21 cellular contexts compared by ENCODE assay signal in genomic region chr16:57502048-57502775, GRCh38. TPM values are rescaled to one million over a fixed set of nuclear protein-coding genes. Genes with fewer than 3 reads are reported as not detected.
DNase-seq lines count a peak whose midpoint lies in the region; ATAC-seq and FAIRE-seq lines count a peak whose summit lies in the region.
"Had no signal": no experiment of that assay in that cellular context is flagged by ENCODE, and none has a peak within 500 bp of the region (broad histone marks: within the 10 kb centered on the region; RNA-seq: fewer than 3 reads in every experiment).

No MANE protein-coding gene starts in this region.

- no peak overlapping the region for H3K18ac ChIP-seq in neuronal stem cell (ENCODE audit: low read length)

- no peak overlapping the region for H3K23ac ChIP-seq in neuronal stem cell (ENCODE audit: low read depth, low read length, poor library complexity)

- H2BK15ac ChIP-seq in neuronal stem cell (ENCODE audit: low read length), result no peak overlapping the region

- peak overlapping the region; percentile 24 for H2AFZ ChIP-seq in neuronal stem cell (ENCODE audit: low read length)

- no peak overlapping the region for H4K91ac ChIP-seq in neuronal stem cell (ENCODE audit: low read depth, low read length, poor library complexity)

- no peak for FAIRE-seq in RCC 7860 (lab: Jason Lieb, UNC)
- FAIRE-seq: islet of Langerhans had no signal

- H3K9me3 ChIP-seq in neuronal stem cell (replicated peaks in 1 of 2; ENCODE audit: control insufficient read depth in 2 of 2, insufficient read depth in 1 of 2, low read depth in 1 of 2, low read length in 2 of 2), result no peaks in the 10 kb centered on the region
- H3K9me3 ChIP-seq: uterus had no signal

- no peak overlapping the region for H2BK12ac ChIP-seq in neuronal stem cell (ENCODE audit: low read length)

- H2BK120ac ChIP-seq in neuronal stem cell (ENCODE audit: low read depth, low read length), result no peak overlapping the region

- H3K9ac ChIP-seq in neuronal stem cell (ENCODE audit: low read depth, low read length, poor library complexity), result no peak overlapping the region

- no peaks in the 10 kb centered on the region for H3K79me1 ChIP-seq in neuronal stem cell (ENCODE audit: low read depth, low read length)

- peak; percentile 21 for DNase-seq in NCI-H2107 treated with DMSO at 0.1 percent for 48 hours (lab: John Stamatoyannopoulos, UW; ENCODE audit: unreplicated experiment)
- DNase-seq in NCI-H2107 (lab: John Stamatoyannopoulos, UW), result no peak
- peak; percentile 53 for DNase-seq in DMS79 treated with DMSO at 0.1 percent for 48 hours (lab: John Stamatoyannopoulos, UW)
- peak; percentile 22 for DNase-seq in NCI-H774 (lab: John Stamatoyannopoulos, UW)
- DNase-seq in neuronal stem cell (ENCODE audit: low spot score), result no peak
- no peak for DNase-seq in RCC 7860 (ENCODE audit: low spot score)
- no peak for DNase-seq in D341Med (ENCODE audit: low spot score)
- DNase-seq: activated CD4-positive, CD25-positive, alpha-beta regulatory T cell; activated T-cell treated with anti-CD3 and anti-CD28 coated beads, Interleukin-2, amount 50 U/mL, for 72 hours; hippocampal formation; mesendoderm; MM.1S; NCI-H2171; T-helper 9 cell; uterus had no signal

- no peak overlapping the region for H3K14ac ChIP-seq in neuronal stem cell (ENCODE audit: low read length)

- H3K36me3 ChIP-seq in neuronal stem cell (replicated peaks in 1 of 2; ENCODE audit: control insufficient read depth in 2 of 2, insufficient read depth in 2 of 2, low read length in 2 of 2), result no peaks in the 10 kb centered on the region
- H3K36me3 ChIP-seq: uterus had no signal

- no CpG with 5 or more reads among the region's 12 CpGs for WGBS in neuronal stem cell (ENCODE audit: extremely low coverage in 2 of 2, insufficient read length in 2 of 2, insufficient replicate concordance in 1 of 2), 2 donors

- no peak overlapping the region for H4K8ac ChIP-seq in neuronal stem cell (ENCODE audit: low read depth, low read length)

- no peak for ATAC-seq in GM19035 (IDR thresholded peaks at IDR 0.05; ENCODE audit: unreplicated experiment)
- ATAC-seq: activated T-cell treated with anti-CD3 and anti-CD28 coated beads, Interleukin-2, amount 50 U/mL, for 72 hours; naive thymus-derived CD8-positive, alpha-beta T cell; SK-N-SH treated with all-trans-retinoic acid at 6 μM for 48 hours had no signal

- H2BK5ac ChIP-seq in neuronal stem cell (ENCODE audit: low read length), result no peak overlapping the region

- no peak overlapping the region for H3K4ac ChIP-seq in neuronal stem cell (ENCODE audit: low read length)

- peaks cover 0 to 5% of the 10 kb centered on the region in 2 donors for H3K4me1 ChIP-seq in neuronal stem cell (ENCODE audit: control insufficient read depth in 2 of 2, insufficient read depth in 1 of 2, low read depth in 1 of 2, low read length in 2 of 2)
- H3K4me1 ChIP-seq: uterus had no signal

- no peak overlapping the region for H3K4me2 ChIP-seq in neuronal stem cell (ENCODE audit: insufficient read depth, low read length, poor library complexity, severe bottlenecking)

- no peak overlapping the region for H2AK5ac ChIP-seq in neuronal stem cell (ENCODE audit: low read depth, low read length)

- H3K4me3 ChIP-seq in neuronal stem cell (ENCODE audit: low read length in 2 of 2), result no peak overlapping the region
- H3K4me3 ChIP-seq: coronary artery, uterus had no signal

- no peak overlapping the region for H3K27ac ChIP-seq in neuronal stem cell (replicated peaks; ENCODE audit: low read length)
- H3K27ac ChIP-seq: coronary artery, uterus had no signal

- peaks cover 0 to 45% (median 0%) of the 10 kb centered on the region in 3 experiments for H3K27me3 ChIP-seq in neuronal stem cell (ENCODE audit: control insufficient read depth in 3 of 3, insufficient read depth in 3 of 3, low read depth in 1 of 3, low read length in 3 of 3)
- H3K27me3 ChIP-seq: uterus had no signal

RNA-seq across cellular contexts. Expression of gene DOK4, which starts 15.9 kb away (rescaled TPM):
- polyA plus RNA-seq in neuronal stem cell (2013, experiment 1 of 2), result 17.3 TPM
- 15.7 TPM for polyA plus RNA-seq in neuronal stem cell (2013, experiment 2 of 2)

RNA-seq across cellular contexts. Expression of gene CCDC102A, which starts 34.2 kb away (rescaled TPM):
- polyA plus RNA-seq in neuronal stem cell (2013, experiment 1 of 2), result 6.4 TPM
- 6.3 TPM for polyA plus RNA-seq in neuronal stem cell (2013, experiment 2 of 2)
- polyA plus RNA-seq: CD14-positive monocyte had no signal

RNA-seq across cellular contexts. Expression of gene POLR2C, which starts 39.7 kb away (rescaled TPM):
- polyA plus RNA-seq in neuronal stem cell (2013, experiment 1 of 2), result 50.6 TPM
- 49.2 TPM for polyA plus RNA-seq in neuronal stem cell (2013, experiment 2 of 2)

RNA-seq across cellular contexts. Expression of gene ADGRG5, which starts 40.2 kb away (rescaled TPM):
- polyA plus RNA-seq in neuronal stem cell (2013, experiment 1 of 2), result 1.7 TPM
- polyA plus RNA-seq in neuronal stem cell (2013, experiment 2 of 2), result 1.7 TPM

RNA-seq across cellular contexts. Expression of gene COQ9, which starts 54.9 kb away (rescaled TPM):
- polyA plus RNA-seq in neuronal stem cell (2013, experiment 1 of 2), result 14.7 TPM
- polyA plus RNA-seq in neuronal stem cell (2013, experiment 2 of 2), result 14.9 TPM

Comparison
In these comparisons a context has a peak if more than half of its experiments do, and no peak if none do; other contexts are left out.
1. DNase-seq: peak in NCI-H2107 treated with DMSO at 0.1 percent for 48 hours (single experiment), DMS79 treated with DMSO at 0.1 percent for 48 hours (single experiment) and NCI-H774 (single experiment); none in NCI-H2107 (single experiment), neuronal stem cell (single experiment), RCC 7860 (single experiment) and D341Med (single experiment).